In genomic region chr20:25142435-25142834, GRCh38 we compare ENCODE assay signal across 35 cellular contexts. TPM values are rescaled to one million over a fixed set of nuclear protein-coding genes. Genes with fewer than 3 reads are reported as not detected.
A peak's percentile ranks its signal among the peaks of the same experiment; 100 is the strongest.
DNase-seq lines count a peak whose midpoint lies in the region; ATAC-seq and TF ChIP-seq lines count a peak whose summit lies in the region.
"Had no signal": no experiment of that assay in that cellular context is flagged by ENCODE, and none has a peak within 500 bp of the region (broad histone marks: within the 10 kb centered on the region; RNA-seq: fewer than 3 reads in every experiment).

No MANE protein-coding gene starts in this region.

- TF ChIP-seq CTCF in H9 (conservative IDR thresholded peaks at IDR 0.05) = no peak
- no peak for TF ChIP-seq CTCF in Panc1 (IDR thresholded peaks at IDR 0.05)
- TF ChIP-seq CTCF in esophagus muscularis mucosa (IDR thresholded peaks at IDR 0.05) = no peak
- no peak for TF ChIP-seq CTCF in brain microvascular endothelial cell (IDR thresholded peaks at IDR 0.05; ENCODE audit: low read depth, low read length, missing control alignments)
- TF ChIP-seq CTCF in ovary (IDR thresholded peaks at IDR 0.05) = no peak

- no peaks in the 10 kb centered on the region for H3K9me3 ChIP-seq in H9 (ENCODE audit: control insufficient read depth, low read depth, low read length)
- no peaks in the 10 kb centered on the region for H3K9me3 ChIP-seq in Panc1 (ENCODE audit: control insufficient read depth, insufficient read depth, low read depth, low read length)
- H3K9me3 ChIP-seq in esophagus muscularis mucosa = no peaks in the 10 kb centered on the region
- no peaks in the 10 kb centered on the region for H3K9me3 ChIP-seq in neuronal stem cell (replicated peaks in 1 of 2; ENCODE audit: control insufficient read depth in 2 of 2, insufficient read depth in 1 of 2, low read depth in 1 of 2, low read length in 2 of 2)
- no peaks in the 10 kb centered on the region for H3K9me3 ChIP-seq in ovary
- H3K9me3 ChIP-seq: A549; BE2C; BLaER1; BLaER1 treated with 17β-estradiol and CSF1 and Interleukin-3, amounts not matched to agents 10 nM and 100 nM; Caco-2 had no signal

- intact Hi-C loops in Panc1 (cut with micrococcal nuclease; ENCODE audit: unreplicated experiment) = no loop called here
- intact Hi-C loops in esophagus muscularis mucosa (cut with DNase I) = no loop called here
- intact Hi-C loops in ovary (cut with DNase I) = no loop called here

- in situ Hi-C loops in Panc1 (cut with HindIII; ENCODE audit: low pct_unique_long_range_greater_than_20kb, low sequenced_read_pairs) = no loop called here
- in situ Hi-C loops in brain microvascular endothelial cell (cut with HindIII; ENCODE audit: low pct_ligation_motif_present, low sequenced_read_pairs) = no loop called here

- no CpG with 5 or more reads among the region's 3 CpGs for WGBS in H9 (ENCODE audit: extremely low coverage, insufficient read length, low lambda C conversion rate)
- 100% methylated on average over 3 of the region's 3 CpGs for WGBS in esophagus muscularis mucosa
- WGBS in neuronal stem cell (ENCODE audit: extremely low coverage in 2 of 2, insufficient read length in 2 of 2, insufficient replicate concordance in 1 of 2), 2 donors = no CpG with 5 or more reads among the region's 3 CpGs
- 90 to 91% (median 91%) methylated on average over 3 of the region's 3 CpGs for WGBS in ovary, 3 donors

- H4K91ac ChIP-seq in H9 (ENCODE audit: insufficient read length, low read depth, low read length) = no peak overlapping the region
- no peak overlapping the region for H4K91ac ChIP-seq in neuronal stem cell (ENCODE audit: low read depth, low read length, poor library complexity)

- no peak overlapping the region for H3T11ph ChIP-seq in H9 (ENCODE audit: low read length)

- H3K18ac ChIP-seq in H9 (ENCODE audit: insufficient read length, low read depth, low read length) (no peak overlapping the region), neuronal stem cell (ENCODE audit: low read length) (no peak overlapping the region)

- H2BK15ac ChIP-seq in H9 (ENCODE audit: low read depth, low read length) = no peak overlapping the region
- no peak overlapping the region for H2BK15ac ChIP-seq in neuronal stem cell (ENCODE audit: low read length)

- POLR2A ChIA-PET in Panc1 (lab: Charles Lee) = no interaction called here

- no peak overlapping the region for H3K27ac Mint-ChIP-seq in H9
- H3K27ac Mint-ChIP-seq: B cell; CD14-positive monocyte; CD4-positive, alpha-beta memory T cell; CD4-positive, alpha-beta T cell; CD4-positive, CD25-positive, alpha-beta regulatory T cell; CD8-positive, alpha-beta memory T cell; CD8-positive, alpha-beta T cell had no signal

- H3K27me3 ChIP-seq in H9 (ENCODE audit: insufficient read depth, low read length) (no peaks in the 10 kb centered on the region; the same call in 1 of the 2 replicates), Panc1 (ENCODE audit: control insufficient read depth, insufficient read depth, low read length) (no peaks in the 10 kb centered on the region), esophagus muscularis mucosa (peaks cover 0 to 22% (median 0%) of the 10 kb centered on the region in 4 donors), neuronal stem cell (ENCODE audit: control insufficient read depth in 3 of 3, insufficient read depth in 3 of 3, low read depth in 1 of 3, low read length in 3 of 3) (no peaks in the 10 kb centered on the region), brain microvascular endothelial cell (replicated peaks) (peaks cover 8% of the 10 kb centered on the region), ovary (no peaks in the 10 kb centered on the region)
- H3K27me3 ChIP-seq: BLaER1; BLaER1 treated with 17β-estradiol and CSF1 and Interleukin-3, amounts not matched to agents 10 nM and 100 nM had no signal

- BruUV-seq in Panc1 (replicated peaks; lab: Mats Ljungman, UMichigan) = no TSS peak

- no peak overlapping the region for H3K23ac ChIP-seq in H9 (ENCODE audit: insufficient read length, low read depth, low read length)
- H3K23ac ChIP-seq in neuronal stem cell (ENCODE audit: low read depth, low read length, poor library complexity) = no peak overlapping the region

- H3K4me3 Mint-ChIP-seq in H9 = no peak overlapping the region; a peak in 1 of 5 replicates
- H3K4me3 Mint-ChIP-seq: B cell; CD14-positive monocyte; CD4-positive, alpha-beta memory T cell; CD4-positive, alpha-beta T cell; CD4-positive, CD25-positive, alpha-beta regulatory T cell; CD8-positive, alpha-beta memory T cell; CD8-positive, alpha-beta T cell had no signal

- no peaks in the 10 kb centered on the region for H3K4me1 ChIP-seq in H9 (ENCODE audit: insufficient read depth, low read length)
- H3K4me1 ChIP-seq in Panc1 (ENCODE audit: control insufficient read depth, insufficient read depth, low read length) = peaks cover 29% of the 10 kb centered on the region
- H3K4me1 ChIP-seq in esophagus muscularis mucosa = no peaks in the 10 kb centered on the region
- peaks cover 0 to 2% of the 10 kb centered on the region in 2 donors for H3K4me1 ChIP-seq in neuronal stem cell (ENCODE audit: control insufficient read depth in 2 of 2, insufficient read depth in 1 of 2, low read depth in 1 of 2, low read length in 2 of 2)
- H3K4me1 ChIP-seq in ovary (ENCODE audit: insufficient read depth) = no peaks in the 10 kb centered on the region
- H3K4me1 ChIP-seq: BE2C, Caco-2 had no signal

- peak overlapping the region; percentile 27 for H4K5ac ChIP-seq in H9 (ENCODE audit: insufficient read length, low read depth, low read length)

- H2AFZ ChIP-seq in H9 (ENCODE audit: low read length) (no peak overlapping the region), neuronal stem cell (ENCODE audit: low read length) (no peak overlapping the region)

- H3K79me1 ChIP-seq in H9 (ENCODE audit: insufficient read depth, low read depth, low read length, poor library complexity, severe bottlenecking) (no peaks in the 10 kb centered on the region), neuronal stem cell (ENCODE audit: low read depth, low read length) (no peaks in the 10 kb centered on the region)

- no peak overlapping the region for H4K8ac ChIP-seq in H9 (replicated peaks; ENCODE audit: insufficient read length, low read depth, low read length)
- H4K8ac ChIP-seq in neuronal stem cell (ENCODE audit: low read depth, low read length) = no peak overlapping the region

- no peaks in the 10 kb centered on the region for H3K79me2 ChIP-seq in H9 (ENCODE audit: insufficient read depth, low read length)

- H2BK120ac ChIP-seq in H9 (ENCODE audit: low read depth, low read length, poor library complexity, severe bottlenecking) (no peak overlapping the region), neuronal stem cell (ENCODE audit: low read depth, low read length) (no peak overlapping the region)

- ATAC-seq in Panc1 = no peak
- ATAC-seq: A549; CD8-positive, alpha-beta T cell had no signal

- H3K4me1 Mint-ChIP-seq in H9 = no peaks in the 10 kb centered on the region
- H3K4me1 Mint-ChIP-seq: B cell; CD14-positive monocyte; CD4-positive, alpha-beta memory T cell; CD8-positive, alpha-beta memory T cell had no signal

- H4K20me1 ChIP-seq in H9 (ENCODE audit: control insufficient read depth, insufficient read depth, insufficient read length) = no peaks in the 10 kb centered on the region
- H4K20me1 ChIP-seq: BLaER1; BLaER1 treated with 17β-estradiol and CSF1 and Interleukin-3, amounts not matched to agents 10 nM and 100 nM had no signal

- H2BK20ac ChIP-seq in H9 (ENCODE audit: low read depth, low read length, poor library complexity, severe bottlenecking) = no peak overlapping the region

- H3K36me3 ChIP-seq in Panc1 (ENCODE audit: control insufficient read depth, insufficient read depth, low read length) = no peaks in the 10 kb centered on the region
- H3K36me3 ChIP-seq in esophagus muscularis mucosa = no peaks in the 10 kb centered on the region
- H3K36me3 ChIP-seq in neuronal stem cell (replicated peaks in 1 of 2; ENCODE audit: control insufficient read depth in 2 of 2, insufficient read depth in 2 of 2, low read length in 2 of 2) = no peaks in the 10 kb centered on the region
- H3K36me3 ChIP-seq in brain microvascular endothelial cell (replicated peaks) = no peaks in the 10 kb centered on the region
- no peaks in the 10 kb centered on the region for H3K36me3 ChIP-seq in ovary
- H3K36me3 ChIP-seq: BE2C; BLaER1; BLaER1 treated with 17β-estradiol and CSF1 and Interleukin-3, amounts not matched to agents 10 nM and 100 nM had no signal

- no peak overlapping the region for H3K14ac ChIP-seq in H9 (ENCODE audit: insufficient read depth, low read length)
- no peak overlapping the region for H3K14ac ChIP-seq in neuronal stem cell (ENCODE audit: low read length)

- H3K23me2 ChIP-seq in H9 (ENCODE audit: insufficient read length, low read depth, low read length, poor library complexity, severe bottlenecking) = no peaks in the 10 kb centered on the region

- TF ChIP-seq EP300 in esophagus muscularis mucosa (IDR thresholded peaks at IDR 0.05) = no peak
- TF ChIP-seq EP300 in ovary (IDR thresholded peaks at IDR 0.05) = no peak

- no peak for DNase-seq in H9
- no peak for DNase-seq in Panc1 (ENCODE audit: low read depth, low spot score)
- DNase-seq in esophagus muscularis mucosa (ENCODE audit: extremely low spot score) = peak; percentile 91
- no peak for DNase-seq in neuronal stem cell (ENCODE audit: low spot score)
- no peak for DNase-seq in NCI-H1092 treated with DMSO at 0.1 percent for 48 hours (lab: John Stamatoyannopoulos, UW)
- DNase-seq in brain microvascular endothelial cell = no peak
- no peak for DNase-seq in iPS-NIHi11 (ENCODE audit: low spot score)
- DNase-seq in ovary = no peak
- DNase-seq: 8988T; ACHN; AML-193; BE2C; C1 segment of cervical spinal cord; Caco-2; Calu3; CD4-positive, alpha-beta memory T cell; CD4-positive, alpha-beta T cell; CD4-positive, CD25-positive, alpha-beta regulatory T cell; CD8-positive, alpha-beta memory T cell; CD8-positive, alpha-beta T cell; COR-L47; DMS 273 treated with DMSO at 0.1 percent for 48 hours; DMS153; DMS53; DMS79; DMS79 treated with DMSO at 0.1 percent for 48 hours; DND-41; EL had no signal

- H3K4ac ChIP-seq in H9 (ENCODE audit: low read depth, low read length) (no peak overlapping the region), neuronal stem cell (ENCODE audit: low read length) (no peak overlapping the region)

- H3K9me3 Mint-ChIP-seq in H9 = no peaks in the 10 kb centered on the region
- H3K9me3 Mint-ChIP-seq: CD4-positive, alpha-beta T cell; CD4-positive, CD25-positive, alpha-beta regulatory T cell; CD8-positive, alpha-beta memory T cell; CD8-positive, alpha-beta T cell had no signal

- no peak overlapping the region for H3K56ac ChIP-seq in H9 (ENCODE audit: insufficient read length, low read depth, low read length)

- H2AK5ac ChIP-seq in H9 (ENCODE audit: insufficient read length, low read length) (no peak overlapping the region), neuronal stem cell (ENCODE audit: low read depth, low read length) (peak overlapping the region; percentile 10)

- H3K9ac ChIP-seq in H9 (ENCODE audit: extremely low read depth, insufficient read length, low read length) (no peak overlapping the region), neuronal stem cell (ENCODE audit: low read depth, low read length, poor library complexity) (no peak overlapping the region)
- H3K9ac ChIP-seq: BLaER1; BLaER1 treated with 17β-estradiol and CSF1 and Interleukin-3, amounts not matched to agents 10 nM and 100 nM had no signal

- no peaks in the 10 kb centered on the region for H3K36me3 Mint-ChIP-seq in H9 (ENCODE audit: insufficient read depth in 1 of 3, low read depth in 3 of 3)
- H3K36me3 Mint-ChIP-seq: CD14-positive monocyte; CD4-positive, alpha-beta memory T cell; CD4-positive, CD25-positive, alpha-beta regulatory T cell; CD8-positive, alpha-beta memory T cell; CD8-positive, alpha-beta T cell had no signal

- no peak overlapping the region for H3K4me3 ChIP-seq in Panc1 (ENCODE audit: low read depth in 2 of 2, low read length in 2 of 2)
- no peak overlapping the region for H3K4me3 ChIP-seq in esophagus muscularis mucosa
- no peak overlapping the region for H3K4me3 ChIP-seq in neuronal stem cell (ENCODE audit: low read length in 2 of 2)
- H3K4me3 ChIP-seq in brain microvascular endothelial cell (ENCODE audit: low read depth, low read length) = no peak overlapping the region
- H3K4me3 ChIP-seq in ovary = no peak overlapping the region
- H3K4me3 ChIP-seq: A549; BLaER1; BLaER1 treated with 17β-estradiol and CSF1 and Interleukin-3, amounts not matched to agents 10 nM and 100 nM had no signal

- H2BK5ac ChIP-seq in H9 (ENCODE audit: insufficient read length, low read length) (no peak overlapping the region), neuronal stem cell (ENCODE audit: low read length) (no peak overlapping the region)

- CTCF ChIA-PET in Panc1 (lab: Charles Lee) = no interaction called here

- H2BK12ac ChIP-seq in H9 (ENCODE audit: insufficient read length, low read depth, low read length) (no peak overlapping the region), neuronal stem cell (ENCODE audit: low read length) (no peak overlapping the region)

- H3K4me2 ChIP-seq in H9 (ENCODE audit: insufficient read depth, insufficient read length, low read length) = no peak overlapping the region
- no peak overlapping the region for H3K4me2 ChIP-seq in neuronal stem cell (ENCODE audit: insufficient read depth, low read length, poor library complexity, severe bottlenecking)
- H3K4me2 ChIP-seq: A549; BLaER1; BLaER1 treated with 17β-estradiol and CSF1 and Interleukin-3, amounts not matched to agents 10 nM and 100 nM had no signal

- H3K27ac ChIP-seq in H9 (ENCODE audit: insufficient read length, low read depth, low read length) (no peak overlapping the region), Panc1 (ENCODE audit: low read length) (peak overlapping the region; percentile 59; the same call in 1 of the 2 replicates), esophagus muscularis mucosa (replicated peaks in 1 of 4) (no peak overlapping the region), neuronal stem cell (replicated peaks; ENCODE audit: low read length) (no peak overlapping the region), brain microvascular endothelial cell (no peak overlapping the region), ovary (no peak overlapping the region)
- H3K27ac ChIP-seq: 22Rv1; A549; BLaER1; BLaER1 treated with 17β-estradiol and CSF1 and Interleukin-3, amounts not matched to agents 10 nM and 100 nM; C4-2B had no signal

- TF ChIP-seq POLR2A in esophagus muscularis mucosa (IDR thresholded peaks at IDR 0.05; ENCODE audit: low read depth) (no peak), ovary (IDR thresholded peaks at IDR 0.05) (no peak)

- H3K27me3 Mint-ChIP-seq in H9 (ENCODE audit: low read depth) = peaks cover 22% of the 10 kb centered on the region
- H3K27me3 Mint-ChIP-seq: CD4-positive, alpha-beta T cell had no signal

RNA-seq across cellular contexts. Expression of gene ENTPD6, which starts 53.1 kb away (rescaled TPM):
- total RNA-seq in H9 (2021) (51.4 and 57.4 TPM in 2 replicates), Panc1 (2021; ENCODE audit: unreplicated experiment) (108 TPM), esophagus muscularis mucosa (10 to 100 TPM; 39.0 to 44.1 (median 43.5) TPM), ovary (10 to 100 TPM; 34.9 to 73.8 (median 66.5) TPM)
- 99.8 TPM for polyA plus RNA-seq in Panc1 (2012; ENCODE audit: insufficient read length)
- 50.6 TPM for polyA plus RNA-seq in neuronal stem cell (2013, experiment 1 of 2)
- 48.4 TPM for polyA plus RNA-seq in neuronal stem cell (2013, experiment 2 of 2)
- 10 to 100 TPM; 38.7 to 47.1 TPM for polyA plus RNA-seq in ovary
